ENCODE assay signal across 18 cellular contexts in the genomic region with DNA sequence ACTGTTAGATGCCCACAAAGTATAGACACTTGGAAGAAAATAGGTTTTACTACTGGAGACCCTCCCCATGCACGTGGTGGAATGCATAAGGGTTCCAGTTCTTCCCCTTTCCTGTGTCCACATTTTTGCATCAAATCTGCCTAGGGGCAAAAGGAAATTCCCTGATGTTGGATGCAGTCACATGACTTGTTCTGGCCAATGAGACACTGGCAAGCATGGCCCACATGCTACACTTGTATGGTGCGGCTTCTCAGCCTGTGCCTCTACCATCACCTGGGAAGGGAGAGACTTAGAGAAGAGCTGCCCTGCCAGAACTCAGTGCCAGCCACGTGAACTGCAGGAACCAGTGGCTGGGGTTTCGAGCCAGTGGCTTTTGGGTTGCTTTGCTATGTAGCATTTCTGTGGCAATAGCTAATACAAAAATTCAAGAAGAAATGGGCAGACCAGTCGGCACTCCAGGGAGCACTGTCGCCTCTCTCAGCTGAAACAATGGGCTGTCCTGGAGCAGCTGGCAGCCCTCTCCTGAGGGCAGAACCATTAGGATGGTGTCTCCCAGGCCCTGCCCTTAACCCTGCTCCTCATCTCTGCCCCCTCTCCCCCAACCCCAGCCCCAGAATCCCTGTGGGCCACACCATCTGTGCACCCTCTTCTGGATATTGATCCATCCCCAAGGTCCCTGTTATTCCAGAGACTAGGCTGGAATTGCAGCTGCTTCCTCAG.
A peak's percentile ranks its signal among the peaks of the same experiment; 100 is the strongest.
DNase-seq lines count a peak whose midpoint lies in the region; ATAC-seq and TF ChIP-seq lines count a peak whose summit lies in the region.
"Had no signal": no experiment of that assay in that cellular context is flagged by ENCODE, and none has a peak within 500 bp of the region (broad histone marks: within the 10 kb centered on the region; RNA-seq: fewer than 3 reads in every experiment).

No MANE protein-coding gene starts in this region.

- H3K36me3 Mint-ChIP-seq in WTC11, result peaks cover 6% of the 10 kb centered on the region; the same call in 1 of the 2 replicates
- no peaks in the 10 kb centered on the region for H3K36me3 Mint-ChIP-seq in glutamatergic neuron (ENCODE audit: unreplicated experiment)
- H3K36me3 Mint-ChIP-seq in natural killer cell treated with Interleukin-12 subunit alpha and Interleukin-12 subunit beta and Interleukin-15 and Interleukin-18, amount 100 ng/mL, for 72 hours, result no peaks in the 10 kb centered on the region
- H3K36me3 Mint-ChIP-seq: CD4-positive, alpha-beta memory T cell had no signal

- H3K27me3 Mint-ChIP-seq in WTC11 (ENCODE audit: low read depth) (no peaks in the 10 kb centered on the region; the same call in 1 of the 2 replicates), glutamatergic neuron (ENCODE audit: unreplicated experiment) (peaks cover 8% of the 10 kb centered on the region)
- H3K27me3 Mint-ChIP-seq in natural killer cell treated with Interleukin-12 subunit alpha and Interleukin-12 subunit beta and Interleukin-15 and Interleukin-18, amount 100 ng/mL, for 72 hours, result no peaks in the 10 kb centered on the region
- H3K27me3 Mint-ChIP-seq: CD4-positive, alpha-beta memory T cell had no signal

- POLR2A ChIA-PET in WTC11 (lab: Charles Lee), result no interaction called here

- DNase-seq in EH (ENCODE audit: low read depth), result peak; percentile 1
- DNase-seq in WTC11 (ENCODE audit: low spot score), result no peak
- peak; percentile 53 for DNase-seq in glutamatergic neuron
- DNase-seq in spleen, result peak; percentile 47
- no peak for DNase-seq in stimulated activated CD4-positive, alpha-beta T cell treated with anti-CD3 and anti-CD28 coated beads, Interleukin-4, amount 100 ng/mL, for 24 hours
- no peak for DNase-seq in prostate gland (ENCODE audit: low spot score)
- DNase-seq in natural killer cell treated with Interleukin-12 subunit alpha and Interleukin-12 subunit beta and Interleukin-15 and Interleukin-18, amount 100 ng/mL, for 72 hours (ENCODE audit: low spot score), result no peak
- no peak for DNase-seq in GM13977 (ENCODE audit: low spot score)
- DNase-seq: BE2C; CD4-positive, alpha-beta memory T cell; COR-L47; DMS153; DMS79 treated with DMSO at 0.1 percent for 48 hours; HCEC 1CT; HFFc6 had no signal

- 84 to 89% (median 85%) methylated on average over 6 of the region's 6 CpGs for WGBS in spleen, 5 donors
- WGBS in prostate gland, result 77% methylated on average over 6 of the region's 6 CpGs

- H3K4me3 Mint-ChIP-seq in WTC11 (no peak overlapping the region), glutamatergic neuron (ENCODE audit: unreplicated experiment) (no peak overlapping the region)
- no peak overlapping the region for H3K4me3 Mint-ChIP-seq in natural killer cell treated with Interleukin-12 subunit alpha and Interleukin-12 subunit beta and Interleukin-15 and Interleukin-18, amount 100 ng/mL, for 72 hours
- H3K4me3 Mint-ChIP-seq: CD4-positive, alpha-beta memory T cell; HFFc6 had no signal

- H3K4me3 ChIP-seq in spleen, result no peak overlapping the region
- no peak overlapping the region for H3K4me3 ChIP-seq in prostate gland
- H3K4me3 ChIP-seq: GM12878 had no signal

- H3K27ac ChIP-seq in spleen, result no peak overlapping the region
- no peak overlapping the region for H3K27ac ChIP-seq in prostate gland
- H3K27ac ChIP-seq: C4-2B, HL-60 had no signal

- H3K27ac Mint-ChIP-seq in WTC11, result no peak overlapping the region
- peak overlapping the region; percentile 5 for H3K27ac Mint-ChIP-seq in glutamatergic neuron (ENCODE audit: unreplicated experiment)
- H3K27ac Mint-ChIP-seq in natural killer cell treated with Interleukin-12 subunit alpha and Interleukin-12 subunit beta and Interleukin-15 and Interleukin-18, amount 100 ng/mL, for 72 hours, result no peak overlapping the region
- H3K27ac Mint-ChIP-seq: CD4-positive, alpha-beta memory T cell; HFFc6 had no signal

- H3K4me1 Mint-ChIP-seq in WTC11 (peaks cover 53% of the 10 kb centered on the region), glutamatergic neuron (ENCODE audit: low read depth, unreplicated experiment) (peaks cover 30% of the 10 kb centered on the region)
- peaks cover 5 to 40% of the 10 kb centered on the region in 2 donors for H3K4me1 Mint-ChIP-seq in natural killer cell treated with Interleukin-12 subunit alpha and Interleukin-12 subunit beta and Interleukin-15 and Interleukin-18, amount 100 ng/mL, for 72 hours (ENCODE audit: low read depth in 2 of 2)
- H3K4me1 Mint-ChIP-seq: CD4-positive, alpha-beta memory T cell had no signal

- ATAC-seq in WTC11, result no peak
- no peak for ATAC-seq in natural killer cell treated with Interleukin-12 subunit alpha and Interleukin-12 subunit beta and Interleukin-15 and Interleukin-18, amount 100 ng/mL, for 72 hours
- ATAC-seq: GM12878 had no signal

- TF ChIP-seq POLR2A in spleen (IDR thresholded peaks at IDR 0.05) (no peak), prostate gland (IDR thresholded peaks at IDR 0.05) (no peak)

- H3K9me3 Mint-ChIP-seq in WTC11 (peaks cover 4% of the 10 kb centered on the region; the same call in 1 of the 2 replicates), glutamatergic neuron (ENCODE audit: unreplicated experiment) (peaks cover 14% of the 10 kb centered on the region)
- peaks cover 4% of the 10 kb centered on the region for H3K9me3 Mint-ChIP-seq in natural killer cell treated with Interleukin-12 subunit alpha and Interleukin-12 subunit beta and Interleukin-15 and Interleukin-18, amount 100 ng/mL, for 72 hours

- H3K9me3 ChIP-seq in spleen, result peaks cover 0 to 15% (median 0%) of the 10 kb centered on the region in 8 donors
- H3K9me3 ChIP-seq in prostate gland, result no peaks in the 10 kb centered on the region
- H3K9me3 ChIP-seq: BE2C had no signal

- H3K27me3 ChIP-seq in spleen (replicated peaks in 1 of 7) (no peaks in the 10 kb centered on the region), prostate gland (replicated peaks; ENCODE audit: insufficient read depth) (no peaks in the 10 kb centered on the region)
- H3K27me3 ChIP-seq: BE2C had no signal

- intact Hi-C loops in spleen (cut with DNase I; ENCODE audit: low total_unique reads) (no loop called here), prostate gland (cut with DNase I) (no loop called here)

- TF ChIP-seq CTCF in WTC11 (IDR thresholded peaks at IDR 0.05), result no peak
- no peak for TF ChIP-seq CTCF in glutamatergic neuron (IDR thresholded peaks at IDR 0.05; ENCODE audit: partially characterized antibody, unreplicated experiment)
- TF ChIP-seq CTCF in spleen (IDR thresholded peaks at IDR 0.05 in 8 of 11, conservative IDR thresholded peaks at IDR 0.05 in 3 of 11), result no peak
- no peak for TF ChIP-seq CTCF in prostate gland (IDR thresholded peaks at IDR 0.05)
- no peak for TF ChIP-seq CTCF in GM13977 (IDR thresholded peaks at IDR 0.05; ENCODE audit: extremely low read depth, insufficient read depth, missing control alignments)

- no peaks in the 10 kb centered on the region for H3K4me1 ChIP-seq in spleen
- no peaks in the 10 kb centered on the region for H3K4me1 ChIP-seq in prostate gland (replicated peaks)
- H3K4me1 ChIP-seq: BE2C had no signal

- H3K36me3 ChIP-seq in spleen, result no peaks in the 10 kb centered on the region
- no peaks in the 10 kb centered on the region for H3K36me3 ChIP-seq in prostate gland
- H3K36me3 ChIP-seq: BE2C had no signal

- CTCF ChIA-PET in WTC11 (lab: Charles Lee), result interaction anchor here (0.8 to 1.2 kb wide), 3 partner anchors 33 to 149 kb away, joined by 3 to 8 read pairs (median 3); no protein-coding TSS in a partner anchor

- in situ Hi-C loops in GM13977 (cut with MboI; ENCODE audit: low pct_unique_long_range_greater_than_20kb, low sequenced_read_pairs, unreplicated experiment), result no loop called here

TF ChIP-seq in WTC11, 78 proteins besides CTCF, POLR2A, EP300 and RAD21 (continues in another document):
- TF ChIP-seq, protein P1, sequence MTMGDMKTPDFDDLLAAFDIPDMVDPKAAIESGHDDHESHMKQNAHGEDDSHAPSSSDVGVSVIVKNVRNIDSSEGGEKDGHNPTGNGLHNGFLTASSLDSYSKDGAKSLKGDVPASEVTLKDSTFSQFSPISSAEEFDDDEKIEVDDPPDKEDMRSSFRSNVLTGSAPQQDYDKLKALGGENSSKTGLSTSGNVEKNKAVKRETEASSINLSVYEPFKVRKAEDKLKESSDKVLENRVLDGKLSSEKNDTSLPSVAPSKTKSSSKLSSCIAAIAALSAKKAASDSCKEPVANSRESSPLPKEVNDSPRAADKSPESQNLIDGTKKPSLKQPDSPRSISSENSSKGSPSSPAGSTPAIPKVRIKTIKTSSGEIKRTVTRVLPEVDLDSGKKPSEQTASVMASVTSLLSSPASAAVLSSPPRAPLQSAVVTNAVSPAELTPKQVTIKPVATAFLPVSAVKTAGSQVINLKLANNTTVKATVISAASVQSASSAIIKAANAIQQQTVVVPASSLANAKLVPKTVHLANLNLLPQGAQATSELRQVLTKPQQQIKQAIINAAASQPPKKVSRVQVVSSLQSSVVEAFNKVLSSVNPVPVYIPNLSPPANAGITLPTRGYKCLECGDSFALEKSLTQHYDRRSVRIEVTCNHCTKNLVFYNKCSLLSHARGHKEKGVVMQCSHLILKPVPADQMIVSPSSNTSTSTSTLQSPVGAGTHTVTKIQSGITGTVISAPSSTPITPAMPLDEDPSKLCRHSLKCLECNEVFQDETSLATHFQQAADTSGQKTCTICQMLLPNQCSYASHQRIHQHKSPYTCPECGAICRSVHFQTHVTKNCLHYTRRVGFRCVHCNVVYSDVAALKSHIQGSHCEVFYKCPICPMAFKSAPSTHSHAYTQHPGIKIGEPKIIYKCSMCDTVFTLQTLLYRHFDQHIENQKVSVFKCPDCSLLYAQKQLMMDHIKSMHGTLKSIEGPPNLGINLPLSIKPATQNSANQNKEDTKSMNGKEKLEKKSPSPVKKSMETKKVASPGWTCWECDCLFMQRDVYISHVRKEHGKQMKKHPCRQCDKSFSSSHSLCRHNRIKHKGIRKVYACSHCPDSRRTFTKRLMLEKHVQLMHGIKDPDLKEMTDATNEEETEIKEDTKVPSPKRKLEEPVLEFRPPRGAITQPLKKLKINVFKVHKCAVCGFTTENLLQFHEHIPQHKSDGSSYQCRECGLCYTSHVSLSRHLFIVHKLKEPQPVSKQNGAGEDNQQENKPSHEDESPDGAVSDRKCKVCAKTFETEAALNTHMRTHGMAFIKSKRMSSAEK (CRISPR knock-in tag; IDR thresholded peaks at IDR 0.05; ENCODE audit: borderline replicate concordance), result no peak
- TF ChIP-seq, protein P2, sequence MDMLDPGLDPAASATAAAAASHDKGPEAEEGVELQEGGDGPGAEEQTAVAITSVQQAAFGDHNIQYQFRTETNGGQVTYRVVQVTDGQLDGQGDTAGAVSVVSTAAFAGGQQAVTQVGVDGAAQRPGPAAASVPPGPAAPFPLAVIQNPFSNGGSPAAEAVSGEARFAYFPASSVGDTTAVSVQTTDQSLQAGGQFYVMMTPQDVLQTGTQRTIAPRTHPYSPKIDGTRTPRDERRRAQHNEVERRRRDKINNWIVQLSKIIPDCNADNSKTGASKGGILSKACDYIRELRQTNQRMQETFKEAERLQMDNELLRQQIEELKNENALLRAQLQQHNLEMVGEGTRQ (CRISPR knock-in tag; IDR thresholded peaks at IDR 0.05), result 0 out of 2 replicates have a peak, but pooled peaks have one; percentile 21
- TF ChIP-seq ZNF416 (CRISPR knock-in tag; IDR thresholded peaks at IDR 0.05) (no peak), FOXK1 (CRISPR knock-in tag; IDR thresholded peaks at IDR 0.05) (no peak)

Comparison
In these comparisons a context has a peak if more than half of its experiments do, and no peak if none do; other contexts are left out.
1. DNase-seq: peak in EH (single experiment), glutamatergic neuron (single experiment) and spleen (single experiment); none in WTC11 (single experiment), stimulated activated CD4-positive, alpha-beta T cell treated with anti-CD3 and anti-CD28 coated beads, Interleukin-4, amount 100 ng/mL, for 24 hours (single experiment), prostate gland (single experiment), natural killer cell treated with Interleukin-12 subunit alpha and Interleukin-12 subunit beta and Interleukin-15 and Interleukin-18, amount 100 ng/mL, for 72 hours (single experiment) and GM13977 (single experiment).